9 cellular contexts compared by ENCODE assay signal in genomic region chr11:36507824-36508489, GRCh38. TPM values are rescaled to one million over a fixed set of nuclear protein-coding genes. Genes with fewer than 3 reads are reported as not detected.
A peak's percentile ranks its signal among the peaks of the same experiment; 100 is the strongest.
DNase-seq lines count a peak whose midpoint lies in the region; ATAC-seq and TF ChIP-seq lines count a peak whose summit lies in the region.
"Had no signal": no experiment of that assay in that cellular context is flagged by ENCODE, and none has a peak within 500 bp of the region (broad histone marks: within the 10 kb centered on the region; RNA-seq: fewer than 3 reads in every experiment).

No MANE protein-coding gene starts in this region.

- no peak for TF ChIP-seq EP300 in ovary (IDR thresholded peaks at IDR 0.05)

- POLR2A ChIA-PET in OCI-LY7 (lab: Charles Lee): interaction anchor here (1.3 to 1.5 kb wide), 2 partner anchors 9 to 21 kb away, joined by 5 read pairs; no protein-coding TSS in a partner anchor

- TF ChIP-seq POLR2A in ovary (IDR thresholded peaks at IDR 0.05): no peak

- CTCF ChIA-PET in OCI-LY7 (lab: Charles Lee; ENCODE audit: unreplicated experiment): interaction anchor here (0.6 kb wide), 1 partner anchor 216 kb away, joined by 3 read pairs; no protein-coding TSS in a partner anchor

- TF ChIP-seq CTCF in DOHH2 (IDR thresholded peaks at IDR 0.05; ENCODE audit: low read depth, low read length, poor library complexity, severe bottlenecking): no peak
- TF ChIP-seq CTCF in OCI-LY7 (conservative IDR thresholded peaks at IDR 0.05; ENCODE audit: low read length): no peak
- TF ChIP-seq CTCF in endodermal cell (conservative IDR thresholded peaks at IDR 0.05): no peak
- no peak for TF ChIP-seq CTCF in ovary (IDR thresholded peaks at IDR 0.05)

- BruUV-seq in OCI-LY7 (replicated peaks; lab: Mats Ljungman, UMichigan): no TSS peak

- H3K27ac Mint-ChIP-seq in endodermal cell: no peak overlapping the region

- intact Hi-C loops in OCI-LY7 (cut with micrococcal nuclease; ENCODE audit: unreplicated experiment): no loop called here
- intact Hi-C loops in ovary (cut with DNase I): no loop called here

- no peak overlapping the region for H3K4me3 Mint-ChIP-seq in endodermal cell

- H4K20me1 ChIP-seq in DOHH2 (ENCODE audit: control insufficient read depth, insufficient read depth, low read depth, low read length) (no peaks in the 10 kb centered on the region; the same call in 1 of the 2 replicates), OCI-LY7 (ENCODE audit: insufficient read depth, low read length) (peaks cover 8% of the 10 kb centered on the region; the same call in 1 of the 2 replicates)

- H3K4me1 Mint-ChIP-seq in endodermal cell: peaks cover 19% of the 10 kb centered on the region

- H3K79me2 ChIP-seq in DOHH2 (ENCODE audit: control insufficient read depth, low read length): peaks cover 52% of the 10 kb centered on the region
- peaks cover 20% of the 10 kb centered on the region; the same call in 1 of the 2 replicates for H3K79me2 ChIP-seq in OCI-LY7 (ENCODE audit: insufficient read depth, low read depth, low read length)

- H3K9me2 ChIP-seq in DOHH2 (replicated peaks; ENCODE audit: control insufficient read depth, low read length) (no peaks in the 10 kb centered on the region), OCI-LY7 (ENCODE audit: insufficient read depth, low read length) (no peaks in the 10 kb centered on the region)

- H3K36me3 ChIP-seq in DOHH2 (ENCODE audit: control insufficient read depth, low read length): peaks cover 12% of the 10 kb centered on the region; the same call in 1 of the 2 replicates
- peaks cover 6% of the 10 kb centered on the region; the same call in 1 of the 2 replicates for H3K36me3 ChIP-seq in OCI-LY7 (ENCODE audit: insufficient read depth, low read length)
- H3K36me3 ChIP-seq in endodermal cell (ENCODE audit: control insufficient read depth, insufficient read depth, low read length): peaks cover 10% of the 10 kb centered on the region
- no peaks in the 10 kb centered on the region for H3K36me3 ChIP-seq in ovary

- no peak overlapping the region for H2AFZ ChIP-seq in OCI-LY7 (ENCODE audit: low read length)

- H3K4me2 ChIP-seq in DOHH2 (ENCODE audit: low read length) (peak overlapping the region; percentile 92), OCI-LY7 (ENCODE audit: low read length) (peak overlapping the region; percentile 69)

- H3K4me1 ChIP-seq in DOHH2 (ENCODE audit: control insufficient read depth, low read length) (peaks cover 17% of the 10 kb centered on the region), OCI-LY7 (ENCODE audit: insufficient read depth, low read length, poor library complexity, severe bottlenecking) (peaks cover 8% of the 10 kb centered on the region), endodermal cell (ENCODE audit: control insufficient read depth, insufficient read depth, low read length) (no peaks in the 10 kb centered on the region), ovary (ENCODE audit: insufficient read depth) (peaks cover 2% of the 10 kb centered on the region)

- no peaks in the 10 kb centered on the region for H3K9me3 Mint-ChIP-seq in endodermal cell

- H3K27me3 ChIP-seq in DOHH2 (ENCODE audit: control insufficient read depth, low read length) (no peaks in the 10 kb centered on the region), endodermal cell (ENCODE audit: control insufficient read depth, insufficient read depth, low read length, poor library complexity, severe bottlenecking) (peaks cover 18% of the 10 kb centered on the region), ovary (no peaks in the 10 kb centered on the region)

- no peak overlapping the region for H3K9ac ChIP-seq in endodermal cell (ENCODE audit: extremely low read depth, low read length, poor library complexity, severe bottlenecking)

- H3K4me3 ChIP-seq in DOHH2 (ENCODE audit: low read length) (peak overlapping the region; percentile 93), OCI-LY7 (ENCODE audit: low read depth, low read length, poor library complexity, severe bottlenecking) (peak overlapping the region; percentile 92), endodermal cell (ENCODE audit: low read length) (peak overlapping the region; percentile 94), ovary (peak overlapping the region; percentile 99)

- peaks cover 11% of the 10 kb centered on the region for H3K27me3 Mint-ChIP-seq in endodermal cell (ENCODE audit: insufficient read depth)

- WGBS in endodermal cell (ENCODE audit: insufficient coverage in 1 of 2, insufficient read length in 1 of 2), 2 experiments: 97% methylated on average over 6 to 7 of the region's 7 CpGs
- WGBS in ovary, 3 donors: 46 to 58% (median 55%) methylated on average over 7 of the region's 7 CpGs

- peaks cover 9% of the 10 kb centered on the region for H3K36me3 Mint-ChIP-seq in endodermal cell (ENCODE audit: low read depth)

- DNase-seq in OCI-LY7 (ENCODE audit: low spot score): no peak
- no peak for DNase-seq in endodermal cell
- no peak for DNase-seq in ovary
- DNase-seq in activated gamma-delta T cell treated with Interleukin-2 at 50 U/mL for 16 hours: no peak
- no peak for DNase-seq in NCI-H2029 (lab: John Stamatoyannopoulos, UW)
- DNase-seq in NAMALWA (ENCODE audit: low spot score): no peak
- DNase-seq: NCI-H69 had no signal

- H3K9me3 ChIP-seq in DOHH2 (ENCODE audit: control insufficient read depth, insufficient read depth, low read length) (no peaks in the 10 kb centered on the region), OCI-LY7 (ENCODE audit: low read length) (no peaks in the 10 kb centered on the region), endodermal cell (ENCODE audit: control insufficient read depth, low read length) (no peaks in the 10 kb centered on the region), ovary (no peaks in the 10 kb centered on the region)

- H3F3A ChIP-seq in DOHH2 (ENCODE audit: control insufficient read depth, insufficient read depth): no peaks in the 10 kb centered on the region

- ATAC-seq in HG03045 (IDR thresholded peaks at IDR 0.05; ENCODE audit: unreplicated experiment): no peak

- H3K27ac ChIP-seq in DOHH2 (ENCODE audit: low read depth, low read length): no peak overlapping the region
- no peak overlapping the region for H3K27ac ChIP-seq in OCI-LY7 (ENCODE audit: low read depth, low read length, poor library complexity, severe bottlenecking)
- H3K27ac ChIP-seq in endodermal cell (ENCODE audit: low read depth, low read length): no peak overlapping the region
- H3K27ac ChIP-seq in ovary: no peak overlapping the region

RNA-seq across cellular contexts. Expression of gene TRAF6, which starts 2.1 kb away (rescaled TPM):
- 5.5 and 6.8 TPM in 2 replicates for total RNA-seq in OCI-LY7 (2014; rRNA removed; shearing (Covaris generic))
- total RNA-seq in OCI-LY7 (2022) (10.2 and 11.4 TPM in 2 replicates), endodermal cell (10 to 100 TPM; 10.0 to 11.4 TPM), ovary (10 to 100 TPM in 6 of 7 donors, 1 to 10 TPM in 1; 8.7 to 16.4 (median 13.9) TPM)
- 11.5 TPM for polyA plus RNA-seq in endodermal cell (2013, experiment 1 of 2)
- 10.3 TPM for polyA plus RNA-seq in endodermal cell (2013, experiment 2 of 2)
- 10 to 100 TPM in 1 of 2 donors, 1 to 10 TPM in 1; 4.9 to 18.2 TPM for polyA plus RNA-seq in ovary

RNA-seq across cellular contexts. Expression of gene RAG1, which starts 59.9 kb away (rescaled TPM):
- total RNA-seq in OCI-LY7 (2014; rRNA removed; shearing (Covaris generic)): not detected in 2 replicates
- total RNA-seq in OCI-LY7 (2022) (0.65 TPM in 1 of 2 replicates, not detected in the other), endodermal cell (under 1 TPM; 0.42 to 0.86 TPM), ovary (under 1 TPM; 0.25 to 0.82 (median 0.40) TPM)
- 0.57 TPM for polyA plus RNA-seq in endodermal cell (2013, experiment 1 of 2)
- polyA plus RNA-seq in endodermal cell (2013, experiment 2 of 2): 0.70 TPM
- polyA plus RNA-seq in ovary: 1 to 10 TPM in 1 of 2 donors, under 1 TPM in 1; 0.18 to 1.3 TPM
